ENCODE assay signal across 15 cellular contexts in the genomic region with DNA sequence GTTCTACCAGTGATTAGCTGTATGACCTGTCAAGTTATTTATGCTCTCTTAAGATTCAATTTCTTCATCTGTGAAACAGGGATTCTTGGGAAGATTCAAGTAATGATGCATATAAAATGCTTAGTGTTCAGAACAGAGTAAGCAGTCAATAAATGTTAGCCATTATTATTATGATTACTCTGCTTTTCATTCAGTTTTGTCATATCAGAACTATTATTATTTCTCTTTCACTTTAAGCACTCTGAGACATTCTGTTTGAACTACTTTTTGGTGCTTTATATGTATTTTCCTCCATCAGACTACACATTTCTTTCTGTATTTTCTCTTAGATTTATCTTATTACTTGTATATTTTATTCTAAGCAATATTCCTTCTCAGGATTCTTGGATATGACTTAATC.
DNase-seq lines count a peak whose midpoint lies in the region; ATAC-seq and TF ChIP-seq lines count a peak whose summit lies in the region.
"Had no signal": no experiment of that assay in that cellular context is flagged by ENCODE, and none has a peak within 500 bp of the region (broad histone marks: within the 10 kb centered on the region; RNA-seq: fewer than 3 reads in every experiment).

No MANE protein-coding gene starts in this region.

- H3K4me1 Mint-ChIP-seq in activated T-cell treated with anti-CD3 and anti-CD28 coated beads, Interleukin-2, amount 50 U/mL, for 24 hours (ENCODE audit: low read depth), result peaks cover 24% of the 10 kb centered on the region
- H3K4me1 Mint-ChIP-seq in stimulated activated naive CD8-positive, alpha-beta T cell treated with anti-CD3 and anti-CD28 coated beads, Interleukin-15, amount 100 ng/mL, for 72 hours, result peaks cover 20% of the 10 kb centered on the region

- no peaks in the 10 kb centered on the region for H3K36me3 ChIP-seq in colonic mucosa
- H3K36me3 ChIP-seq: SJSA1 had no signal

- no peaks in the 10 kb centered on the region for H3K4me1 ChIP-seq in colonic mucosa
- H3K4me1 ChIP-seq: SJSA1 had no signal

- peak overlapping the region; percentile 42 for H3K4me3 Mint-ChIP-seq in activated T-cell treated with anti-CD3 and anti-CD28 coated beads, Interleukin-2, amount 50 U/mL, for 24 hours
- H3K4me3 Mint-ChIP-seq in stimulated activated naive CD8-positive, alpha-beta T cell treated with anti-CD3 and anti-CD28 coated beads, Interleukin-15, amount 100 ng/mL, for 72 hours, result peak overlapping the region; percentile 46 to 53

- H3K9me3 ChIP-seq in colonic mucosa, result no peaks in the 10 kb centered on the region
- H3K9me3 ChIP-seq: SJSA1 had no signal

- no peak overlapping the region for H3K4me3 ChIP-seq in colonic mucosa
- H3K4me3 ChIP-seq: lung, SJSA1 had no signal

- H3K9ac ChIP-seq in colonic mucosa (ENCODE audit: low read depth in 2 of 2, low read length in 2 of 2), result no peak overlapping the region

- no peaks in the 10 kb centered on the region for H3K9me3 Mint-ChIP-seq in activated T-cell treated with anti-CD3 and anti-CD28 coated beads, Interleukin-2, amount 50 U/mL, for 24 hours
- peaks cover under 1 to 5% of the 10 kb centered on the region in 2 donors for H3K9me3 Mint-ChIP-seq in stimulated activated naive CD8-positive, alpha-beta T cell treated with anti-CD3 and anti-CD28 coated beads, Interleukin-15, amount 100 ng/mL, for 72 hours

- peak overlapping the region; percentile 86 for H3K27ac Mint-ChIP-seq in activated T-cell treated with anti-CD3 and anti-CD28 coated beads, Interleukin-2, amount 50 U/mL, for 24 hours
- peak overlapping the region in 1 of 2 donors; percentile 83 for H3K27ac Mint-ChIP-seq in stimulated activated naive CD8-positive, alpha-beta T cell treated with anti-CD3 and anti-CD28 coated beads, Interleukin-15, amount 100 ng/mL, for 72 hours

- TF ChIP-seq CTCF in colonic mucosa (IDR thresholded peaks at IDR 0.05), result no peak

- no peaks in the 10 kb centered on the region for H3K27me3 ChIP-seq in colonic mucosa
- H3K27me3 ChIP-seq: SJSA1 had no signal

- ATAC-seq in GM21723 (IDR thresholded peaks at IDR 0.05; ENCODE audit: unreplicated experiment), result peak; percentile 20
- ATAC-seq in HG03378 (IDR thresholded peaks at IDR 0.05; ENCODE audit: unreplicated experiment), result peak; percentile 13
- peak; percentile 22 for ATAC-seq in stimulated activated naive CD8-positive, alpha-beta T cell treated with anti-CD3 and anti-CD28 coated beads, Interleukin-15, amount 100 ng/mL, for 72 hours

- no peak for DNase-seq in activated T-cell treated with anti-CD3 and anti-CD28 coated beads, Interleukin-2, amount 50 U/mL, for 24 hours
- no peak for DNase-seq in activated T-cell treated with anti-CD3 and anti-CD28 coated beads, Interleukin-2, amount 50 U/mL, for 1 hour
- no peak for DNase-seq in stimulated activated naive CD8-positive, alpha-beta T cell treated with anti-CD3 and anti-CD28 coated beads, Interleukin-15, amount 100 ng/mL, for 72 hours
- no peak for DNase-seq in NCI-H524 (lab: John Stamatoyannopoulos, UW)
- DNase-seq in colonic mucosa, result no peak
- no peak for DNase-seq in hepatic stellate cell (ENCODE audit: low spot score)
- DNase-seq: activated gamma-delta T cell treated with Interleukin-2 at 50 U/mL for 16 hours; caudate nucleus; NCI-H1930; occipital lobe; stimulated activated CD8-positive, alpha-beta memory T cell treated with anti-CD3 and anti-CD28 coated beads, Interleukin-4, amount 100 ng/mL, for 48 hours had no signal

- no peak overlapping the region for H3K27ac ChIP-seq in colonic mucosa
- H3K27ac ChIP-seq: SJSA1 had no signal

- H3K36me3 Mint-ChIP-seq in activated T-cell treated with anti-CD3 and anti-CD28 coated beads, Interleukin-2, amount 50 U/mL, for 24 hours (ENCODE audit: low read depth), result no peaks in the 10 kb centered on the region

- intact Hi-C loops in colonic mucosa (cut with DNase I), result no loop called here

- H3K27me3 Mint-ChIP-seq in activated T-cell treated with anti-CD3 and anti-CD28 coated beads, Interleukin-2, amount 50 U/mL, for 24 hours, result peaks cover 25% of the 10 kb centered on the region
- H3K27me3 Mint-ChIP-seq in stimulated activated naive CD8-positive, alpha-beta T cell treated with anti-CD3 and anti-CD28 coated beads, Interleukin-15, amount 100 ng/mL, for 72 hours, result peaks cover 20% of the 10 kb centered on the region
